ENCODE assay signal across 9 cellular contexts in the genomic region with DNA sequence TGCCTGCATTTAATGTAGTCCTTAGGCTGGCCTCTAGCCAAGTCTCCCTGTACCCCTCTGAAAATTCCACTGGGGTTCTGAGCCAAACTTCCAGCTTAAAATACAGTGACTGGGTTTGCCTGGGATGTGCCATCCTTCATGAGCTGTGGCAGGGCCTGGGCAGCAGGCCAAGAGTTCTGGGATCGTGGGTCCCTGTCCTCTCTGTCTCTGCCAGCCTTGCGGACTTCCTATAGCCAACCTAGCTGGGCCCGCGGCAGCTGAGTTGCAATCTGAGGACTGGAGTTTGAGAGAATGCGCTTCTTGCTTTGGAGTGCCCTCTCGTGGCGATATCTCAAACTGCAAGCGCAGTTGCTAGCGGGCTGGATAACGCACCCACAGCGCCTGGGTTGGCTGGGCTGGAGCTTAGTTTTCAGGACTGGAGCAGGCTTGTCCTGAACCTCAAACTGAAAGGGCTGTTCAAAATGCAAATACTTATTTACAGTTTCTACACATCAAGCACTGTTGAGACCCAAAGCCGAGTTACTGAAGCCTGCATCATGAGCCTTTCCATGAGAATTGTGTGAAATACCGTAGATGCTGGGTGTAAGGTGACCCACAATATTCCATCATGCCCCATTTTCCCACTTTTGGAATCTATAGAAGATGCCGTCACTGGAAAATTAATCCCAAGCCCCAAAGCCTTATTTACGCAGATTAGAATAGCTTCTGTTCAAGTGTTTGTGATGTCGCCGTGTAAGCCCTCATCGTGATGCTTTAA. TPM values are rescaled to one million over a fixed set of nuclear protein-coding genes. Genes with fewer than 3 reads are reported as not detected.
DNase-seq lines count a peak whose midpoint lies in the region; TF ChIP-seq lines count a peak whose summit lies in the region.
"Had no signal": no experiment of that assay in that cellular context is flagged by ENCODE, and none has a peak within 500 bp of the region (broad histone marks: within the 10 kb centered on the region; RNA-seq: fewer than 3 reads in every experiment).

No MANE protein-coding gene starts in this region.

- H3K9me3 Mint-ChIP-seq in endothelial cell (ENCODE audit: unreplicated experiment) = no peaks in the 10 kb centered on the region

- H3K36me3 Mint-ChIP-seq in endothelial cell (ENCODE audit: low read depth, unreplicated experiment) = no peaks in the 10 kb centered on the region
- H3K36me3 Mint-ChIP-seq: IgD-negative memory B cell had no signal

- peaks cover under 1% of the 10 kb centered on the region for H3K27me3 Mint-ChIP-seq in endothelial cell (ENCODE audit: unreplicated experiment)

- DNase-seq in C1 segment of cervical spinal cord (lab: John Stamatoyannopoulos, UW) (peak in 13 of 14 donors; percentile 18 to 82 (median 67)), GM19238 (ENCODE audit: insufficient read length, low spot score) (peak; percentile 47), HK-2 (ENCODE audit: unreplicated experiment) (peak; percentile 90), NOMO-1 treated with DMSO at 0.1 percent for 48 hours (lab: John Stamatoyannopoulos, UW; ENCODE audit: unreplicated experiment) (peak; percentile 64), endothelial cell (ENCODE audit: low spot score) (peak; percentile 88), mucosa of gallbladder (ENCODE audit: low spot score) (peak; percentile 92)
- DNase-seq in activated CD8-positive, alpha-beta memory T cell treated with anti-CD3 and anti-CD28 coated beads for 4 hours (ENCODE audit: low read depth in 2 of 2) = peak; percentile 61 to 67
- DNase-seq in stimulated activated CD8-positive, alpha-beta memory T cell treated with anti-CD3 and anti-CD28 coated beads, Interleukin-4, amount 100 ng/mL, for 48 hours = peak; percentile 95

- TF ChIP-seq CTCF in endothelial cell (IDR thresholded peaks at IDR 0.05; ENCODE audit: unreplicated experiment) = peak; percentile 96

- no peak overlapping the region for H3K4me3 Mint-ChIP-seq in endothelial cell (ENCODE audit: unreplicated experiment)
- H3K4me3 Mint-ChIP-seq: IgD-negative memory B cell had no signal

- no peak overlapping the region for H3K27ac Mint-ChIP-seq in endothelial cell (ENCODE audit: unreplicated experiment)

- H3K4me1 Mint-ChIP-seq in endothelial cell (ENCODE audit: unreplicated experiment) = no peaks in the 10 kb centered on the region

RNA-seq across cellular contexts. Expression of gene IFI27L2, which starts 7.3 kb away (rescaled TPM):
- total RNA-seq in endothelial cell (ENCODE audit: unreplicated experiment) (23.7 TPM), mucosa of gallbladder (61.8 TPM)

RNA-seq across cellular contexts. Expression of gene IFI27, which starts 26.2 kb away (rescaled TPM):
- 3.8 TPM for total RNA-seq in endothelial cell (ENCODE audit: unreplicated experiment)
- 478 TPM for total RNA-seq in mucosa of gallbladder

RNA-seq across cellular contexts. Expression of gene PPP4R4, which starts 37.4 kb away (rescaled TPM):
- total RNA-seq in endothelial cell (ENCODE audit: unreplicated experiment) = 0.18 TPM
- 1.4 TPM for total RNA-seq in mucosa of gallbladder

RNA-seq across cellular contexts. Expression of gene IFI27L1, which starts 55.6 kb away (rescaled TPM):
- total RNA-seq in endothelial cell (ENCODE audit: unreplicated experiment) = 33.5 TPM
- total RNA-seq in mucosa of gallbladder = 19.8 TPM

RNA-seq across cellular contexts. Expression of gene DDX24, which starts 55.8 kb away (rescaled TPM):
- total RNA-seq in endothelial cell (ENCODE audit: unreplicated experiment) (89.6 TPM), mucosa of gallbladder (187 TPM)

Comparison
In these comparisons a context has a peak if more than half of its experiments do, and no peak if none do; other contexts are left out.
1. Peak in every context shown above with its lines: DNase-seq.
2. RNA of gene IFI27, which starts 26.2 kb away (total RNA-seq): 478 TPM in mucosa of gallbladder (single experiment); 3.8 TPM in endothelial cell (single experiment); every median in the first group is over 10 times any median in the second.